ENCODE assay signal across 8 cellular contexts in the genomic region with DNA sequence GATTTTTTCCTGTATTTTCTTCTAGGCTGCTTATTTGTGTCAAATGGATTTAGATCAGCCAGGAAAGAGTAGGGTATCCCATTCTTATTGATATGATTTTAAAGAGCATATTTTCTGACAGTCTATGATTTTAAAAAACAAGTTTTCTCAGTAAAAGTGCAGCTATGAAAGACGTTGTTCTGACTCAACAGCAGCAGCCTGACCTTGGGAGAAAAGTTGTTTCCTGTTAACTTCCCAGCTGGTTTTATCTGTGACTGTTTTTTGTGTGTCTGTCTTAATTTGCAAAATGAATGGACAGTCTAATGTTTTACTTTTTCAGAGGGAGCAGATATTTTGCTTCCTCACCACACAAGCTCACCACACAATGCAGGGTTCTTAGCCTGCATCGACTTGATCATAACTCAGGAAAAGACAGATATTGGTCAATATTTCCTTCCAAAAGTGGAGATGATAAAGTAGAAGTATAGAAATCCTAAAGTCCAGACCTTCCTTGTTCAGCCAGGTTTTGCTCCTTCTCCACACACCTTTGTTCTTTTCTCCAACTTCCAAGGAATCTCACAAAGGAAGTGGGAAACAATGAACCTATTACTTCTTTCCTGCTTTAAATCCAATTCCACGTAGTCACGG. TPM values are rescaled to one million over a fixed set of nuclear protein-coding genes. Genes with fewer than 3 reads are reported as not detected.
DNase-seq lines count a peak whose midpoint lies in the region; ATAC-seq and TF ChIP-seq lines count a peak whose summit lies in the region.

No MANE protein-coding gene starts in this region.

- ATAC-seq in left colon = peak; percentile 8

- intact Hi-C loops in A673 (cut with micrococcal nuclease; ENCODE audit: unreplicated experiment) (no loop called here), ascending aorta (cut with DNase I) (loop anchor here (5.0 to 10.0 kb wide), 3 partner anchors 50 to 1090 kb away; partner anchors contain the start of gene COX18), left colon (cut with DNase I, micrococcal nuclease) (no loop called here), thyroid gland (cut with DNase I) (no loop called here)

- TF ChIP-seq CTCF in A673 (conservative IDR thresholded peaks at IDR 0.05; ENCODE audit: low read depth, low read length) (no peak), HEK293 (tag by site-specific recombination; IDR thresholded peaks at IDR 0.05) (no peak), ascending aorta (IDR thresholded peaks at IDR 0.05) (no peak), thyroid gland (IDR thresholded peaks at IDR 0.05) (no peak)

- TF ChIP-seq POLR2A in thyroid gland (IDR thresholded peaks at IDR 0.05) = no peak

- DNase-seq in A673 (ENCODE audit: low spot score) (no peak), ascending aorta (ENCODE audit: low spot score in 2 of 2) (no peak), left colon (no peak), thyroid gland (no peak), OCI-M2 (lab: John Stamatoyannopoulos, UW; ENCODE audit: unreplicated experiment) (no peak), iPS-NIHi11 (ENCODE audit: low spot score) (no peak)
- DNase-seq in stimulated activated CD4-positive, alpha-beta T cell treated with anti-CD3 and anti-CD28 coated beads, Interleukin-4, amount 100 ng/mL, for 24 hours = no peak

- H3K27ac ChIP-seq in A673 (ENCODE audit: low read depth, low read length, poor library complexity, severe bottlenecking) (peak overlapping the region; percentile 79), HEK293 (ENCODE audit: extremely low read depth, low read depth, low read length) (peak overlapping the region; percentile 7), ascending aorta (peak overlapping the region; percentile 90 to 92), thyroid gland (peak overlapping the region; percentile 38 to 85 (median 83))

- H3K4me3 ChIP-seq in A673 (ENCODE audit: low read depth, low read length, poor library complexity, severe bottlenecking) (peak overlapping the region; percentile 58), HEK293 (ENCODE audit: low read depth, low read length) (peak overlapping the region; percentile 78), ascending aorta (peak overlapping the region; percentile 73 to 82), thyroid gland (replicated peaks in 1 of 3) (peak overlapping the region in 2 of 3 donors; percentile 20 to 52)

- H3K9me3 ChIP-seq in A673 (ENCODE audit: low read depth, low read length, poor library complexity, severe bottlenecking) = no peaks in the 10 kb centered on the region
- H3K9me3 ChIP-seq in HEK293 (ENCODE audit: control insufficient read depth, insufficient read depth, low read depth, low read length) = no peaks in the 10 kb centered on the region
- H3K9me3 ChIP-seq in ascending aorta = no peaks in the 10 kb centered on the region
- no peaks in the 10 kb centered on the region for H3K9me3 ChIP-seq in thyroid gland

- CTCF ChIA-PET in A673 (lab: Charles Lee) = no interaction called here
- CTCF ChIA-PET in HEK293 (lab: Yijun Ruan, JAX) = no interaction called here

- POLR2A ChIA-PET in A673 (lab: Charles Lee; ENCODE audit: low non-redundant PET) = no interaction called here
- POLR2A ChIA-PET in HEK293 (lab: Yijun Ruan, JAX) = no interaction called here

- H3K36me3 ChIP-seq in A673 (ENCODE audit: insufficient read depth, low read length, poor library complexity, severe bottlenecking) (peaks cover 8% of the 10 kb centered on the region), HEK293 (ENCODE audit: control insufficient read depth in 2 of 2, insufficient read depth in 1 of 2, low read length in 2 of 2) (peaks cover 0 to 25% of the 10 kb centered on the region in 2 experiments; a peak in 1 of 3 replicates), ascending aorta (peaks cover 1 to 2% of the 10 kb centered on the region in 2 donors), thyroid gland (no peaks in the 10 kb centered on the region)

- H3K4me1 ChIP-seq in A673 (ENCODE audit: insufficient read depth, low read length, poor library complexity, severe bottlenecking) (peaks cover 5% of the 10 kb centered on the region), HEK293 (ENCODE audit: control insufficient read depth, insufficient read depth, low read length) (no peaks in the 10 kb centered on the region), ascending aorta (peaks cover 4 to 14% of the 10 kb centered on the region in 2 donors), thyroid gland (peaks cover 4 to 17% of the 10 kb centered on the region in 2 donors)

- no peaks in the 10 kb centered on the region for H3K27me3 ChIP-seq in A673 (replicated peaks; ENCODE audit: insufficient read depth, low read depth, low read length, poor library complexity)
- no peaks in the 10 kb centered on the region for H3K27me3 ChIP-seq in ascending aorta
- no peaks in the 10 kb centered on the region for H3K27me3 ChIP-seq in thyroid gland

- 10 to 17% methylated on average over 4 of the region's 4 CpGs for WGBS in thyroid gland, 2 donors

- TSS peak; percentile 88 for BruUV-seq in A673 (replicated peaks; lab: Mats Ljungman, UMichigan)

TF ChIP-seq in HEK293, 187 proteins besides CTCF, POLR2A, EP300 and RAD21:
- TF ChIP-seq ZNF335 (tag by site-specific recombination; conservative IDR thresholded peaks at IDR 0.05) (peak; percentile 10), BCL11B (tag by site-specific recombination; IDR thresholded peaks at IDR 0.05; ENCODE audit: low read depth) (no peak)
TF ChIP-seq in HEK293: peak in this region for 1.

RNA-seq across cellular contexts. Expression of gene MTHFD2L, which starts 0.7 kb away (rescaled TPM):
- total RNA-seq in A673 (2021) = 11.3 and 11.4 TPM in 2 replicates
- not detected for total RNA-seq in ascending aorta
- total RNA-seq in left colon = 1 to 10 TPM; 8.2 to 8.7 TPM
- total RNA-seq in thyroid gland = 10 to 100 TPM; 22.3 to 30.8 (median 27.0) TPM

RNA-seq across cellular contexts. Expression of gene CXCL2, which starts 58.2 kb away (rescaled TPM):
- total RNA-seq in A673 (2021) (0.90 TPM in 1 of 2 replicates, not detected in the other), ascending aorta (254 TPM), left colon (10 to 100 TPM in 1 of 2 donors, 1 to 10 TPM in 1; 5.1 to 32.8 TPM), thyroid gland (1 to 10 TPM; 2.0 to 3.8 (median 2.5) TPM)

Comparison
In these comparisons a context has a peak if more than half of its experiments do, and no peak if none do; other contexts are left out.
1. H3K27ac ChIP-seq: peak in every context shown above with its lines; median percentile 91 in ascending aorta; 83 in thyroid gland; 79 in A673; 7 in HEK293.